8 cellular contexts compared by ENCODE assay signal in the genomic region with DNA sequence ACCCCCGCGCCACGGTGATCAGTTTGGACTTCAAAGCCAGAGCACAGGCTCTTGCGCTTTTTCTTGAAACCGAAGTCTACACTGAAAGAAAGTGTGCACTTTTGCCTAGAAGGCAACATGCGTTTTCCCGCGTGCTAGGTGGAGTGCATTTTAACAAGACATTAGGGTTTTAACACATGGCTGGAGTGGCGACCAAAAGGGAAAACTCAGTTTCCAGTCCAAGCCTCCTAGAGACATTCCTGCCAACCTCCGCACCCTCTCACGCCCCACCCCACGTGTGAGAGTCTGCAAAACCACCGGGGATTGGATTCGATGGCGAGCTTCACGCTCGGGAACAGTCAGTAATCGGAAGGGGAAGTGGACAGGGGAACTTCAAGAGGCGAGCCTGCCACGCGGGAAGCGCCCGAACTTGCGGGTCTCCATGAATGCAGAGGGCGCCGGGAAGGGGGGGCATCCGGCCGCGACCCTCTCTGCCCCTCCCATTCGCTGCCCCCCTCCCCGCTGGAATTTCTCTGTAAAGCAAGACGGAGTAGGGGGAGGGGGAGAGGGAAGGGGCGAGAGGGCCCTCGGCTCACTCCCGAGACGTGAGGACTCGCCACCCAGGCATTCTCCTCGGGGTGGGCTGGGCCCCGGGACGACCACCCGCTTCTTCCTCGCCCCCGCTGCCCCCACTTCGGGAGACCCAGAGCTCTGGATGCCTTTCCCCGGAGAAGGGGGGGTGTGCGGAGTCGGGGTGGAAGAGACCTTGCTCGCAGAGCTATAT. TPM values are rescaled to one million over a fixed set of nuclear protein-coding genes. Genes with fewer than 3 reads are reported as not detected.
DNase-seq lines count a peak whose midpoint lies in the region; ATAC-seq, FAIRE-seq and TF ChIP-seq lines count a peak whose summit lies in the region.

No MANE protein-coding gene starts in this region.

- POLR2A ChIA-PET in HepG2 (lab: Yijun Ruan, JAX) = no interaction called here

- 13% methylated on average over 23 of the region's 48 CpGs for WGBS in HepG2 (ENCODE audit: low lambda C conversion rate)

- no peaks in the 10 kb centered on the region for H3K79me2 ChIP-seq in HepG2 (ENCODE audit: insufficient read depth, low read length)

- no peak for TF ChIP-seq RAD21 in HepG2 (CRISPR knock-in tag; IDR thresholded peaks at IDR 0.05)

- H3K9me3 Mint-ChIP-seq in T-helper 1 cell treated with Interleukin-12 subunit alpha and Interleukin-12 subunit beta and Interleukin-4 antibody, amounts not matched to agents 30 μg/mL and 1 μg/mL, for 36 hours = no peaks in the 10 kb centered on the region

- H3K4me1 ChIP-seq in HepG2 (ENCODE audit: insufficient read depth, low read length) = peaks cover 48% of the 10 kb centered on the region

- H2AFZ ChIP-seq in HepG2 (ENCODE audit: low read length) = no peak overlapping the region

- CTCF ChIA-PET in HepG2 (lab: Yijun Ruan, JAX; ENCODE audit: low intra/inter-chr PET ratio, low total read pairs) = no interaction called here

- ATAC-seq in HepG2 (no peak), GM21381 (IDR thresholded peaks at IDR 0.05; ENCODE audit: unreplicated experiment) (no peak), HG03108 (IDR thresholded peaks at IDR 0.05; ENCODE audit: unreplicated experiment) (no peak)

- H3K4me3 Mint-ChIP-seq in T-helper 1 cell treated with Interleukin-12 subunit alpha and Interleukin-12 subunit beta and Interleukin-4 antibody, amounts not matched to agents 30 μg/mL and 1 μg/mL, for 36 hours = peak overlapping the region; percentile 92

- no peaks in the 10 kb centered on the region; the same call in 1 of the 2 replicates for H4K20me1 ChIP-seq in HepG2 (ENCODE audit: insufficient read depth, low read length)

- no peak overlapping the region for H3K9ac ChIP-seq in HepG2 (ENCODE audit: insufficient read depth, low read depth, low read length)

- BruUV-seq in HepG2 (replicated peaks; lab: Mats Ljungman, UMichigan) = no TSS peak

- peaks cover 13% of the 10 kb centered on the region for H3K36me3 Mint-ChIP-seq in T-helper 1 cell treated with Interleukin-12 subunit alpha and Interleukin-12 subunit beta and Interleukin-4 antibody, amounts not matched to agents 30 μg/mL and 1 μg/mL, for 36 hours (ENCODE audit: low read depth)

- peaks cover 25% of the 10 kb centered on the region for H3K4me1 Mint-ChIP-seq in T-helper 1 cell treated with Interleukin-12 subunit alpha and Interleukin-12 subunit beta and Interleukin-4 antibody, amounts not matched to agents 30 μg/mL and 1 μg/mL, for 36 hours (ENCODE audit: low read depth)

- DNase-seq in caudate nucleus (lab: John Stamatoyannopoulos, UW) = peak in 1 of 61 donors; percentile 45
- DNase-seq in HepG2 (ENCODE audit: low spot score) = no peak
- peak; percentile 37 for DNase-seq in stimulated activated CD8-positive, alpha-beta memory T cell treated with anti-CD3 and anti-CD28 coated beads, Interleukin-4, amount 100 ng/mL, for 24 hours (ENCODE audit: low read depth)
- no peak for DNase-seq in RCC 7860 (ENCODE audit: low spot score)

- FAIRE-seq in HepG2 (lab: Jason Lieb, UNC) = no peak
- no peak for FAIRE-seq in RCC 7860 (lab: Jason Lieb, UNC)

- intact Hi-C loops in HepG2 (cut with micrococcal nuclease; ENCODE audit: unreplicated experiment) = no loop called here

- peak; percentile 30 for TF ChIP-seq POLR2A in GM15510 (IDR thresholded peaks at IDR 0.05; ENCODE audit: borderline replicate concordance, extremely low read depth, insufficient read length)
- TF ChIP-seq POLR2A in HepG2 (IDR thresholded peaks at IDR 0.05; ENCODE audit: insufficient read depth in 1 of 2, low read depth in 2 of 2, low read length in 2 of 2) = no peak

- in situ Hi-C loops in HepG2 (cut with HindIII; ENCODE audit: extremely low pct_ligation_motif_present, low pct_unique_long_range_greater_than_20kb) = loop anchor here (10.0 kb wide), 1 partner anchor 966 kb away; no protein-coding TSS in a partner anchor

- H3K27ac Mint-ChIP-seq in T-helper 1 cell treated with Interleukin-12 subunit alpha and Interleukin-12 subunit beta and Interleukin-4 antibody, amounts not matched to agents 30 μg/mL and 1 μg/mL, for 36 hours = peak overlapping the region; percentile 98

- peak overlapping the region; percentile 42; the same call in 1 of the 2 replicates for H3K4me2 ChIP-seq in HepG2 (ENCODE audit: low read depth, low read length)

- no peaks in the 10 kb centered on the region for H3K9me3 ChIP-seq in HepG2 (ENCODE audit: low read length)

- H3K27ac ChIP-seq in caudate nucleus (ENCODE audit: low read depth, low read length) (peak overlapping the region; percentile 58), HepG2 (ENCODE audit: extremely low read length, insufficient read depth, low read length) (no peak overlapping the region)

- H3K4me3 ChIP-seq in HepG2 (replicated peaks in 1 of 3; ENCODE audit: insufficient read depth in 1 of 3, low read depth in 2 of 3, low read length in 3 of 3) = no peak overlapping the region; a peak in 1 of 6 replicates

- H3K36me3 ChIP-seq in HepG2 (replicated peaks in 1 of 2; ENCODE audit: control insufficient read depth in 1 of 2, insufficient read depth in 2 of 2, low read length in 2 of 2) = no peaks in the 10 kb centered on the region

- peaks cover 4% of the 10 kb centered on the region for H3K27me3 Mint-ChIP-seq in T-helper 1 cell treated with Interleukin-12 subunit alpha and Interleukin-12 subunit beta and Interleukin-4 antibody, amounts not matched to agents 30 μg/mL and 1 μg/mL, for 36 hours (ENCODE audit: low read depth)

- peaks cover 29 to 78% of the 10 kb centered on the region in 2 experiments for H3K27me3 ChIP-seq in HepG2 (ENCODE audit: control insufficient read depth in 1 of 2, insufficient read depth in 2 of 2, low read length in 2 of 2)

- TF ChIP-seq CTCF in HepG2 (CRISPR knock-in tag; IDR thresholded peaks at IDR 0.05) = no peak

- TF ChIP-seq EP300 in HepG2 (IDR thresholded peaks at IDR 0.05; ENCODE audit: low read depth in 2 of 2, low read length in 2 of 2) (no peak), HepG2 (CRISPR knock-in tag; IDR thresholded peaks at IDR 0.05; ENCODE audit: borderline replicate concordance) (no peak)

TF ChIP-seq in HepG2, 621 proteins besides CTCF, POLR2A, EP300 and RAD21:
- TF ChIP-seq MTF2 (CRISPR knock-in tag; IDR thresholded peaks at IDR 0.05; ENCODE audit: borderline replicate concordance) = 0 out of 2 replicates have a peak, but pooled peaks have one; percentile 38
- TF ChIP-seq ZNF773 (CRISPR knock-in tag; IDR thresholded peaks at IDR 0.05; ENCODE audit: borderline replicate concordance) = no peak

RNA-seq across cellular contexts. Expression of a gene that starts 2.7 kb away (rescaled TPM):
- total RNA-seq in HepG2 (2016; rRNA removed; fragmentation: Illumina TruSeq; extraction: Trizol) = 1.1 and 1.4 TPM in 2 replicates
- total RNA-seq in HepG2 (2016; cell fraction: cytosol; rRNA removed; fragmentation: Illumina TruSeq; extraction: Trizol; ENCODE audit: low read depth) = 0.09 and 0.20 TPM in 2 replicates
- total RNA-seq in HepG2 (2016; cell fraction: insoluble cytoplasmic fraction; rRNA removed; fragmentation: Illumina TruSeq; extraction: Trizol) = 1.1 and 1.3 TPM in 2 replicates
- total RNA-seq in HepG2 (2016; cell fraction: membrane; rRNA removed; fragmentation: Illumina TruSeq; extraction: Trizol) = 0.28 and 0.34 TPM in 2 replicates
- 1.3 and 1.4 TPM in 2 replicates for total RNA-seq in HepG2 (2016; cell fraction: nucleus; rRNA removed; fragmentation: Illumina TruSeq; extraction: Trizol)
- polyA plus RNA-seq in HepG2 (2011; rRNA removed) = 0.61 and 0.90 TPM in 2 replicates
- 0.34 and 0.68 TPM in 2 replicates for polyA plus RNA-seq in HepG2 (2011; cell fraction: cytosol; rRNA removed)
- 1.3 and 1.6 TPM in 2 replicates for polyA plus RNA-seq in HepG2 (2011; cell fraction: nucleus; rRNA removed)
- 0.36 and 0.44 TPM in 2 replicates for polyA plus RNA-seq in HepG2 (2012)
- polyA plus RNA-seq in HepG2 (2016; cell fraction: cytosol; fragmentation: Illumina TruSeq; extraction: Trizol; ENCODE audit: low read depth) = 0.06 and 0.07 TPM in 2 replicates
- polyA plus RNA-seq in HepG2 (2016; cell fraction: insoluble cytoplasmic fraction; fragmentation: Illumina TruSeq; extraction: Trizol; ENCODE audit: low read depth) = 0.34 and 0.55 TPM in 2 replicates
- polyA plus RNA-seq in HepG2 (2016; cell fraction: membrane; fragmentation: Illumina TruSeq; extraction: Trizol; ENCODE audit: low read depth) = 0.05 and 0.07 TPM in 2 replicates
- 0.85 and 1.2 TPM in 2 replicates for polyA plus RNA-seq in HepG2 (2016; cell fraction: nucleus; fragmentation: Illumina TruSeq; extraction: Trizol; ENCODE audit: insufficient read depth, low read depth)
- polyA minus RNA-seq in HepG2 (2011; rRNA and poly(A)+ RNA removed; ENCODE audit: low replicate concordance) = 2.3 and 2.5 TPM in 2 replicates
- 1.4 and 2.3 TPM in 2 replicates for polyA minus RNA-seq in HepG2 (2011; cell fraction: cytosol; rRNA and poly(A)+ RNA removed)
- 1.3 and 2.0 TPM in 2 replicates for polyA minus RNA-seq in HepG2 (2011; cell fraction: nucleus; rRNA and poly(A)+ RNA removed)

RNA-seq across cellular contexts. Expression of a gene that starts 50.2 kb away (rescaled TPM):
- 21.8 and 41.3 TPM in 2 replicates for total RNA-seq in HepG2 (2016; rRNA removed; fragmentation: Illumina TruSeq; extraction: Trizol)
- total RNA-seq in HepG2 (2016; cell fraction: cytosol; rRNA removed; fragmentation: Illumina TruSeq; extraction: Trizol; ENCODE audit: low read depth) = 3.2 and 3.9 TPM in 2 replicates
- total RNA-seq in HepG2 (2016; cell fraction: insoluble cytoplasmic fraction; rRNA removed; fragmentation: Illumina TruSeq; extraction: Trizol) = 19.7 and 41.8 TPM in 2 replicates
- total RNA-seq in HepG2 (2016; cell fraction: membrane; rRNA removed; fragmentation: Illumina TruSeq; extraction: Trizol) = 7.2 and 8.4 TPM in 2 replicates
- 8.8 and 9.1 TPM in 2 replicates for total RNA-seq in HepG2 (2016; cell fraction: nucleus; rRNA removed; fragmentation: Illumina TruSeq; extraction: Trizol)
- polyA plus RNA-seq in HepG2 (2011; rRNA removed) = 2.6 and 3.2 TPM in 2 replicates
- 1.2 and 2.6 TPM in 2 replicates for polyA plus RNA-seq in HepG2 (2011; cell fraction: cytosol; rRNA removed)
- 0.39 and 0.83 TPM in 2 replicates for polyA plus RNA-seq in HepG2 (2011; cell fraction: nucleus; rRNA removed)
- polyA plus RNA-seq in HepG2 (2012) = 3.9 and 5.6 TPM in 2 replicates
- 3.0 and 3.7 TPM in 2 replicates for polyA plus RNA-seq in HepG2 (2016; cell fraction: cytosol; fragmentation: Illumina TruSeq; extraction: Trizol; ENCODE audit: low read depth)
- 43.8 and 46.1 TPM in 2 replicates for polyA plus RNA-seq in HepG2 (2016; cell fraction: insoluble cytoplasmic fraction; fragmentation: Illumina TruSeq; extraction: Trizol; ENCODE audit: low read depth)
- 5.4 and 6.3 TPM in 2 replicates for polyA plus RNA-seq in HepG2 (2016; cell fraction: membrane; fragmentation: Illumina TruSeq; extraction: Trizol; ENCODE audit: low read depth)
- polyA plus RNA-seq in HepG2 (2016; cell fraction: nucleus; fragmentation: Illumina TruSeq; extraction: Trizol; ENCODE audit: insufficient read depth, low read depth) = 14.8 and 16.6 TPM in 2 replicates
- 0.30 and 1.3 TPM in 2 replicates for polyA minus RNA-seq in HepG2 (2011; rRNA and poly(A)+ RNA removed; ENCODE audit: low replicate concordance)
- 2.0 and 2.2 TPM in 2 replicates for polyA minus RNA-seq in HepG2 (2011; cell fraction: cytosol; rRNA and poly(A)+ RNA removed)
- 1.9 and 2.7 TPM in 2 replicates for polyA minus RNA-seq in HepG2 (2011; cell fraction: nucleus; rRNA and poly(A)+ RNA removed)
